24 cellular contexts compared by ENCODE assay signal in the genomic region with DNA sequence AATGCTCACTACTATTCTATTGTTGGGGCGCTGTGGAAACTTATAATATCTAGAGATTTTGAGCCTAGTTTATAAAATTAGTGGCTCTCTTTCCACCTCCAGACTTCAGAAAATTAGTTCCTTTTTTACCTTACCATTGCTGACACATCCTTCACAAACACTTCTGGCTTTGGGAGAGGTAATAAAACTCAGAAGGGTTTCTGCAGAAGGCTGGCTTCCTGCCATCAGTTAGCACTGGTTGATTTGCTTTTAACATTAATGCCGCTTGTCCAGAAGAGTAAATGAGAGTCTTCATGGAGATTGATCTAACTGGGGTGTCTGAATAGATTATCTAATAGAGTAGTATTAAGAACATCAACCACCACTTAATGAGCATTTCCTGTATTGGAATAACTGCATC. TPM values are rescaled to one million over a fixed set of nuclear protein-coding genes. Genes with fewer than 3 reads are reported as not detected.
DNase-seq lines count a peak whose midpoint lies in the region; ATAC-seq, FAIRE-seq and TF ChIP-seq lines count a peak whose summit lies in the region.
"Had no signal": no experiment of that assay in that cellular context is flagged by ENCODE, and none has a peak within 500 bp of the region (broad histone marks: within the 10 kb centered on the region; RNA-seq: fewer than 3 reads in every experiment).

No MANE protein-coding gene starts in this region.

- H3K36me3 ChIP-seq in left lung (no peaks in the 10 kb centered on the region), body of pancreas (replicated peaks in 1 of 2; ENCODE audit: insufficient read depth in 1 of 2, low read depth in 2 of 2) (no peaks in the 10 kb centered on the region)
- H3K36me3 ChIP-seq in effector memory CD4-positive, alpha-beta T cell (ENCODE audit: control insufficient read depth, insufficient read depth, low read length) = no peaks in the 10 kb centered on the region
- H3K36me3 ChIP-seq: BLaER1 treated with 17β-estradiol and CSF1 and Interleukin-3, amounts not matched to agents 10 nM and 100 nM; lower lobe of right lung had no signal

- ATAC-seq in HG02885 (IDR thresholded peaks at IDR 0.05; ENCODE audit: poor library complexity, unreplicated experiment) (peak; percentile 7), left lung (peak; percentile 68), GM19351 (IDR thresholded peaks at IDR 0.05; ENCODE audit: unreplicated experiment) (no peak), SK-N-SH treated with all-trans-retinoic acid at 6 μM for 48 hours (no peak), body of pancreas (no peak)
- ATAC-seq: lower lobe of right lung; naive thymus-derived CD8-positive, alpha-beta T cell; psoas muscle had no signal

- DNase-seq in GM12892 (ENCODE audit: insufficient read length) = no peak
- peak; percentile 42 for DNase-seq in NCI-H510A (lab: John Stamatoyannopoulos, UW)
- DNase-seq in left lung = no peak
- DNase-seq in body of pancreas = no peak
- DNase-seq in effector memory CD4-positive, alpha-beta T cell = no peak
- DNase-seq: activated CD4-positive, alpha-beta T cell treated with anti-CD3 and anti-CD28 coated beads, Interleukin-2, amount 10 ng/mL, durations not matched to agents 24 days and 14 days; activated naive CD4-positive, alpha-beta T cell treated with anti-CD3 and anti-CD28 coated beads for 36 hours; cortex of kidney; glutamatergic neuron; HCEC 1CT; lower lobe of right lung; naive thymus-derived CD8-positive, alpha-beta T cell; NCI-H2227 treated with DMSO at 0.1 percent for 48 hours; psoas muscle; stimulated activated CD4-positive, alpha-beta T cell treated with anti-CD3 and anti-CD28 coated beads, Interleukin-12 subunit alpha, Interleukin-12 subunit beta, amount 100 ng/mL, for 4 hours; stimulated activated naive B cell treated with anti-CD40 and anti-IgM and Interleukin-4, amounts not matched to agents 10 μg/mL and 1 μg/mL and 100 μg/mL, for 72 hours; trophoblast cell had no signal

- H3K27me3 ChIP-seq in left lung (no peaks in the 10 kb centered on the region), body of pancreas (no peaks in the 10 kb centered on the region)
- H3K27me3 ChIP-seq in effector memory CD4-positive, alpha-beta T cell (replicated peaks; ENCODE audit: control insufficient read depth, insufficient read depth, low read length, poor library complexity, severe bottlenecking) = no peaks in the 10 kb centered on the region
- H3K27me3 ChIP-seq: BLaER1 treated with 17β-estradiol and CSF1 and Interleukin-3, amounts not matched to agents 10 nM and 100 nM had no signal

- intact Hi-C loops in left lung (cut with DNase I) = loop anchor here in 1 of 2 donors (10.0 kb wide), 1 partner anchor 150 kb away; no protein-coding TSS in a partner anchor
- intact Hi-C loops in body of pancreas (cut with DNase I) = no loop called here

- 76 to 81% methylated on average over 2 of the region's 2 CpGs for WGBS in body of pancreas, 2 donors

- no peak overlapping the region for H3K27ac ChIP-seq in left lung
- H3K27ac ChIP-seq in body of pancreas = no peak overlapping the region
- H3K27ac ChIP-seq in effector memory CD4-positive, alpha-beta T cell (ENCODE audit: insufficient read depth, low read length, poor library complexity, severe bottlenecking) = no peak overlapping the region
- H3K27ac ChIP-seq: BLaER1 treated with 17β-estradiol and CSF1 and Interleukin-3, amounts not matched to agents 10 nM and 100 nM; lower lobe of right lung; psoas muscle; SK-N-MC had no signal

- H3K4me1 ChIP-seq in left lung = no peaks in the 10 kb centered on the region
- no peaks in the 10 kb centered on the region for H3K4me1 ChIP-seq in body of pancreas
- no peaks in the 10 kb centered on the region for H3K4me1 ChIP-seq in effector memory CD4-positive, alpha-beta T cell (ENCODE audit: control insufficient read depth, insufficient read depth, low read length, poor library complexity, severe bottlenecking)
- H3K4me1 ChIP-seq: BLaER1 treated with 17β-estradiol and CSF1 and Interleukin-3, amounts not matched to agents 10 nM and 100 nM; lower lobe of right lung; psoas muscle had no signal

- TF ChIP-seq CTCF in left lung (IDR thresholded peaks at IDR 0.05) (no peak), body of pancreas (IDR thresholded peaks at IDR 0.05) (no peak)

- no peak overlapping the region for H3K4me3 ChIP-seq in left lung
- H3K4me3 ChIP-seq in body of pancreas = no peak overlapping the region
- H3K4me3 ChIP-seq in effector memory CD4-positive, alpha-beta T cell (ENCODE audit: insufficient read depth, low read depth, low read length, poor library complexity, severe bottlenecking) = no peak overlapping the region
- H3K4me3 ChIP-seq: BLaER1 treated with 17β-estradiol and CSF1 and Interleukin-3, amounts not matched to agents 10 nM and 100 nM; lower lobe of right lung; psoas muscle; SK-N-MC had no signal

- H3K9me3 ChIP-seq in left lung (no peaks in the 10 kb centered on the region), body of pancreas (no peaks in the 10 kb centered on the region)
- no peaks in the 10 kb centered on the region for H3K9me3 ChIP-seq in effector memory CD4-positive, alpha-beta T cell (ENCODE audit: control insufficient read depth, low read length)
- H3K9me3 ChIP-seq: lower lobe of right lung, psoas muscle had no signal

- TF ChIP-seq POLR2A in GM12892 (IDR thresholded peaks at IDR 0.05; ENCODE audit: low read depth, low read length) (no peak), body of pancreas (IDR thresholded peaks at IDR 0.05) (no peak)

- FAIRE-seq in GM12892 (lab: Jason Lieb, UNC) = peak; percentile 27
- FAIRE-seq: TTC549 had no signal

TF ChIP-seq in SK-N-SH treated with all-trans-retinoic acid at 6 μM for 48 hours, 23 proteins besides CTCF, POLR2A, EP300 and RAD21:
- no peak for TF ChIP-seq TCF4 (CRISPR knock-in tag; IDR thresholded peaks at IDR 0.05; ENCODE audit: borderline replicate concordance)
- TF ChIP-seq, protein P1, sequence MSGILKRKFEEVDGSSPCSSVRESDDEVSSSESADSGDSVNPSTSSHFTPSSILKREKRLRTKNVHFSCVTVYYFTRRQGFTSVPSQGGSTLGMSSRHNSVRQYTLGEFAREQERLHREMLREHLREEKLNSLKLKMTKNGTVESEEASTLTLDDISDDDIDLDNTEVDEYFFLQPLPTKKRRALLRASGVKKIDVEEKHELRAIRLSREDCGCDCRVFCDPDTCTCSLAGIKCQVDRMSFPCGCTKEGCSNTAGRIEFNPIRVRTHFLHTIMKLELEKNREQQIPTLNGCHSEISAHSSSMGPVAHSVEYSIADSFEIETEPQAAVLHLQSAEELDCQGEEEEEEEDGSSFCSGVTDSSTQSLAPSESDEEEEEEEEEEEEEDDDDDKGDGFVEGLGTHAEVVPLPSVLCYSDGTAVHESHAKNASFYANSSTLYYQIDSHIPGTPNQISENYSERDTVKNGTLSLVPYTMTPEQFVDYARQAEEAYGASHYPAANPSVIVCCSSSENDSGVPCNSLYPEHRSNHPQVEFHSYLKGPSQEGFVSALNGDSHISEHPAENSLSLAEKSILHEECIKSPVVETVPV (CRISPR knock-in tag; IDR thresholded peaks at IDR 0.05) = no peak
- TF ChIP-seq, protein P2, sequence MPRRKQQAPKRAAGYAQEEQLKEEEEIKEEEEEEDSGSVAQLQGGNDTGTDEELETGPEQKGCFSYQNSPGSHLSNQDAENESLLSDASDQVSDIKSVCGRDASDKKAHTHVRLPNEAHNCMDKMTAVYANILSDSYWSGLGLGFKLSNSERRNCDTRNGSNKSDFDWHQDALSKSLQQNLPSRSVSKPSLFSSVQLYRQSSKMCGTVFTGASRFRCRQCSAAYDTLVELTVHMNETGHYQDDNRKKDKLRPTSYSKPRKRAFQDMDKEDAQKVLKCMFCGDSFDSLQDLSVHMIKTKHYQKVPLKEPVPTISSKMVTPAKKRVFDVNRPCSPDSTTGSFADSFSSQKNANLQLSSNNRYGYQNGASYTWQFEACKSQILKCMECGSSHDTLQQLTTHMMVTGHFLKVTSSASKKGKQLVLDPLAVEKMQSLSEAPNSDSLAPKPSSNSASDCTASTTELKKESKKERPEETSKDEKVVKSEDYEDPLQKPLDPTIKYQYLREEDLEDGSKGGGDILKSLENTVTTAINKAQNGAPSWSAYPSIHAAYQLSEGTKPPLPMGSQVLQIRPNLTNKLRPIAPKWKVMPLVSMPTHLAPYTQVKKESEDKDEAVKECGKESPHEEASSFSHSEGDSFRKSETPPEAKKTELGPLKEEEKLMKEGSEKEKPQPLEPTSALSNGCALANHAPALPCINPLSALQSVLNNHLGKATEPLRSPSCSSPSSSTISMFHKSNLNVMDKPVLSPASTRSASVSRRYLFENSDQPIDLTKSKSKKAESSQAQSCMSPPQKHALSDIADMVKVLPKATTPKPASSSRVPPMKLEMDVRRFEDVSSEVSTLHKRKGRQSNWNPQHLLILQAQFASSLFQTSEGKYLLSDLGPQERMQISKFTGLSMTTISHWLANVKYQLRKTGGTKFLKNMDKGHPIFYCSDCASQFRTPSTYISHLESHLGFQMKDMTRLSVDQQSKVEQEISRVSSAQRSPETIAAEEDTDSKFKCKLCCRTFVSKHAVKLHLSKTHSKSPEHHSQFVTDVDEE (CRISPR knock-in tag; IDR thresholded peaks at IDR 0.05) = no peak
- TF ChIP-seq SNAI2 (CRISPR knock-in tag; IDR thresholded peaks at IDR 0.05) = no peak
- TF ChIP-seq ZNF8 (CRISPR knock-in tag; IDR thresholded peaks at IDR 0.05) = no peak
- TF ChIP-seq BACH2 (CRISPR knock-in tag; IDR thresholded peaks at IDR 0.05; ENCODE audit: borderline replicate concordance) = no peak
- no peak for TF ChIP-seq GLIS3 (CRISPR knock-in tag; IDR thresholded peaks at IDR 0.05)
- TF ChIP-seq ZNF565 (CRISPR knock-in tag; conservative IDR thresholded peaks at IDR 0.05; ENCODE audit: low read depth) = no peak
- TF ChIP-seq ISL1 (CRISPR knock-in tag; IDR thresholded peaks at IDR 0.05) = no peak
- TF ChIP-seq, protein P3, sequence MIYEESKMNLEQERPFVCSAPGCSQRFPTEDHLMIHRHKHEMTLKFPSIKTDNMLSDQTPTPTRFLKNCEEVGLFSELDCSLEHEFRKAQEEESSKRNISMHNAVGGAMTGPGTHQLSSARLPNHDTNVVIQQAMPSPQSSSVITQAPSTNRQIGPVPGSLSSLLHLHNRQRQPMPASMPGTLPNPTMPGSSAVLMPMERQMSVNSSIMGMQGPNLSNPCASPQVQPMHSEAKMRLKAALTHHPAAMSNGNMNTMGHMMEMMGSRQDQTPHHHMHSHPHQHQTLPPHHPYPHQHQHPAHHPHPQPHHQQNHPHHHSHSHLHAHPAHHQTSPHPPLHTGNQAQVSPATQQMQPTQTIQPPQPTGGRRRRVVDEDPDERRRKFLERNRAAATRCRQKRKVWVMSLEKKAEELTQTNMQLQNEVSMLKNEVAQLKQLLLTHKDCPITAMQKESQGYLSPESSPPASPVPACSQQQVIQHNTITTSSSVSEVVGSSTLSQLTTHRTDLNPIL (CRISPR knock-in tag; IDR thresholded peaks at IDR 0.05; ENCODE audit: low read depth) = no peak
- TF ChIP-seq ZNF70 (CRISPR knock-in tag; IDR thresholded peaks at IDR 0.05) = no peak

RNA-seq across cellular contexts. Expression of a gene that starts 20.3 kb away (rescaled TPM):
- polyA plus RNA-seq in GM12892 (2012; ENCODE audit: missing spikeins) = 0.17 TPM
- total RNA-seq in left lung (not detected), body of pancreas (1 to 10 TPM in 1 of 2 donors, under 1 TPM in 1; 0.52 to 9.6 TPM)
- total RNA-seq: activated CD4-positive, alpha-beta T cell treated with anti-CD3 and anti-CD28 coated beads, Interleukin-2, amount 10 ng/mL, durations not matched to agents 24 days and 14 days; activated naive CD4-positive, alpha-beta T cell treated with anti-CD3 and anti-CD28 coated beads for 36 hours; lower lobe of right lung; naive thymus-derived CD8-positive, alpha-beta T cell; psoas muscle had no signal
- polyA plus RNA-seq: esophagus; naive thymus-derived CD8-positive, alpha-beta T cell; psoas muscle had no signal

Comparison
In these comparisons a context has a peak if more than half of its experiments do, and no peak if none do; other contexts are left out.
1. ATAC-seq: peak in HG02885 (single experiment) and left lung (single experiment); none in GM19351 (single experiment), SK-N-SH treated with all-trans-retinoic acid at 6 μM for 48 hours (single experiment) and body of pancreas (single experiment).